1 cellular context compared by ENCODE assay signal in genomic region chr15:78052545-78052944, GRCh38.
TF ChIP-seq lines count a peak whose summit lies in the region.

No MANE protein-coding gene starts in this region.

TF ChIP-seq in HepG2, 621 proteins besides CTCF, POLR2A, EP300 and RAD21:
- TF ChIP-seq ZNF563 (CRISPR knock-in tag; IDR thresholded peaks at IDR 0.05) (no peak), ZNF780A (CRISPR knock-in tag; IDR thresholded peaks at IDR 0.05) (no peak), TEAD2 (CRISPR knock-in tag; IDR thresholded peaks at IDR 0.05) (no peak), KLF16 (CRISPR knock-in tag; IDR thresholded peaks at IDR 0.05) (no peak), ZNF605 (CRISPR knock-in tag; IDR thresholded peaks at IDR 0.05) (no peak), ZNF746 (CRISPR knock-in tag; IDR thresholded peaks at IDR 0.05) (no peak), PRPF4 (IDR thresholded peaks at IDR 0.05; ENCODE audit: low read depth, low read length, poor library complexity, severe bottlenecking) (no peak)
